ENCODE assay signal across 21 cellular contexts in the genomic region with DNA sequence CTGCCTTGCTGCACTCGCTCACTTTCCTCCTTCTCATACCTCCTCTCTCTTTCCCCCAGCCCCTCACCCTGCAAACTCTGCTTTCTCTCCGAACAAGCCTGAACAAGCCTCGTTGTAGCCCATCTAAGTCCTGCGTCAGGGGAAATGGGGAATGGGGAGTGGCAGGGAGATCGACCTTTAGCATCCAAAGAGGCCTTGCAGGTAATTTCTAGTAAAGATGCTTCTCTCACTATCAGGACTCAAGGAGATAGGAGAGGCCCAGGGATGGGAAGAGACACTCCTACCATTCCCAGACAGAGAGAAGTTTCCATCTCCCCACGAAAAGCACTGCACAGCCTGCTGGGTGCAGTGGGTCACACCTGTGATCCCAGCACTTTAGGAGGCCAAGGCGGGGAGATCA.
"Had no signal": no experiment of that assay in that cellular context is flagged by ENCODE, and none has a peak within 500 bp of the region (broad histone marks: within the 10 kb centered on the region; RNA-seq: fewer than 3 reads in every experiment).

No MANE protein-coding gene starts in this region.

- H3K4me1 ChIP-seq: gastroesophageal sphincter, sigmoid colon, spleen had no signal

- H3K27me3 ChIP-seq: gastroesophageal sphincter, sigmoid colon had no signal

- H3K27ac ChIP-seq: gastroesophageal sphincter, sigmoid colon, spleen, thoracic aorta had no signal

- DNase-seq: activated CD4-positive, alpha-beta T cell treated with anti-CD3 and anti-CD28 coated beads, Interleukin-2, amount 10 ng/mL, durations not matched to agents 24 days and 14 days; activated CD8-positive, alpha-beta memory T cell treated with anti-CD3 and anti-CD28 coated beads, Interleukin-2, amount 50 U/mL, for 48 hours; activated effector memory CD4-positive, alpha-beta T cell treated with anti-CD3 and anti-CD28 coated beads, Interleukin-2, amount 50 U/mL, for 16 hours; activated naive CD4-positive, alpha-beta T cell treated with anti-CD3 and anti-CD28 coated beads, Interleukin-2, amount 50 U/mL, for 16 hours; activated T-cell treated with anti-CD3 and anti-CD28 coated beads, Interleukin-2, amount 50 U/mL, for 72 hours; aorta; cerebellar nuclear complex; cortex of kidney; effector CD4-positive, alpha-beta T cell; kidney; mucosa of descending colon; naive B cell; sigmoid colon; spleen; stimulated activated naive B cell treated with anti-CD40 and anti-IgM and Interleukin-4, amounts not matched to agents 10 μg/mL and 1 μg/mL and 100 μg/mL, for 72 hours; T-helper 9 cell had no signal

- H3K36me3 Mint-ChIP-seq: naive B cell; stimulated activated naive B cell treated with anti-CD40 and anti-IgM and Interleukin-4, amounts not matched to agents 10 μg/mL and 1 μg/mL and 100 μg/mL, for 72 hours had no signal

- H3K9me3 Mint-ChIP-seq: activated CD4-positive, alpha-beta T cell treated with anti-CD3 and anti-CD28 coated beads, Interleukin-2, amount 10 ng/mL, durations not matched to agents 24 days and 14 days; activated T-cell treated with anti-CD3 and anti-CD28 coated beads, Interleukin-2, amount 50 U/mL, for 72 hours; stimulated activated naive B cell treated with anti-CD40 and anti-IgM and Interleukin-4, amounts not matched to agents 10 μg/mL and 1 μg/mL and 100 μg/mL, for 72 hours had no signal

- H3K4me3 Mint-ChIP-seq: activated CD4-positive, alpha-beta T cell treated with anti-CD3 and anti-CD28 coated beads, Interleukin-2, amount 10 ng/mL, durations not matched to agents 24 days and 14 days; activated T-cell treated with anti-CD3 and anti-CD28 coated beads, Interleukin-2, amount 50 U/mL, for 72 hours; naive B cell; stimulated activated naive B cell treated with anti-CD40 and anti-IgM and Interleukin-4, amounts not matched to agents 10 μg/mL and 1 μg/mL and 100 μg/mL, for 72 hours had no signal

- H3K27ac Mint-ChIP-seq: activated CD4-positive, alpha-beta T cell treated with anti-CD3 and anti-CD28 coated beads, Interleukin-2, amount 10 ng/mL, durations not matched to agents 24 days and 14 days; activated T-cell treated with anti-CD3 and anti-CD28 coated beads, Interleukin-2, amount 50 U/mL, for 72 hours; stimulated activated naive B cell treated with anti-CD40 and anti-IgM and Interleukin-4, amounts not matched to agents 10 μg/mL and 1 μg/mL and 100 μg/mL, for 72 hours had no signal

- H3K4me1 Mint-ChIP-seq: activated CD4-positive, alpha-beta T cell treated with anti-CD3 and anti-CD28 coated beads, Interleukin-2, amount 10 ng/mL, durations not matched to agents 24 days and 14 days; naive B cell; stimulated activated naive B cell treated with anti-CD40 and anti-IgM and Interleukin-4, amounts not matched to agents 10 μg/mL and 1 μg/mL and 100 μg/mL, for 72 hours had no signal

- H3K36me3 ChIP-seq: gastroesophageal sphincter, sigmoid colon, spleen, thoracic aorta had no signal

- ATAC-seq: activated T-cell treated with anti-CD3 and anti-CD28 coated beads, Interleukin-2, amount 50 U/mL, for 72 hours; esophagus mucosa; gastroesophageal sphincter; left lobe of liver; mucosa of descending colon; stimulated activated naive B cell treated with anti-CD40 and anti-IgM and Interleukin-4, amounts not matched to agents 10 μg/mL and 1 μg/mL and 100 μg/mL, for 72 hours had no signal

- H3K4me3 ChIP-seq: gastroesophageal sphincter, lung, mucosa of descending colon, sigmoid colon, spleen, thoracic aorta had no signal

- H3K9me3 ChIP-seq: gastroesophageal sphincter, mucosa of descending colon, sigmoid colon, spleen, thoracic aorta had no signal
